Comparison of ENCODE assay signal across 8 cellular contexts in the genomic region with DNA sequence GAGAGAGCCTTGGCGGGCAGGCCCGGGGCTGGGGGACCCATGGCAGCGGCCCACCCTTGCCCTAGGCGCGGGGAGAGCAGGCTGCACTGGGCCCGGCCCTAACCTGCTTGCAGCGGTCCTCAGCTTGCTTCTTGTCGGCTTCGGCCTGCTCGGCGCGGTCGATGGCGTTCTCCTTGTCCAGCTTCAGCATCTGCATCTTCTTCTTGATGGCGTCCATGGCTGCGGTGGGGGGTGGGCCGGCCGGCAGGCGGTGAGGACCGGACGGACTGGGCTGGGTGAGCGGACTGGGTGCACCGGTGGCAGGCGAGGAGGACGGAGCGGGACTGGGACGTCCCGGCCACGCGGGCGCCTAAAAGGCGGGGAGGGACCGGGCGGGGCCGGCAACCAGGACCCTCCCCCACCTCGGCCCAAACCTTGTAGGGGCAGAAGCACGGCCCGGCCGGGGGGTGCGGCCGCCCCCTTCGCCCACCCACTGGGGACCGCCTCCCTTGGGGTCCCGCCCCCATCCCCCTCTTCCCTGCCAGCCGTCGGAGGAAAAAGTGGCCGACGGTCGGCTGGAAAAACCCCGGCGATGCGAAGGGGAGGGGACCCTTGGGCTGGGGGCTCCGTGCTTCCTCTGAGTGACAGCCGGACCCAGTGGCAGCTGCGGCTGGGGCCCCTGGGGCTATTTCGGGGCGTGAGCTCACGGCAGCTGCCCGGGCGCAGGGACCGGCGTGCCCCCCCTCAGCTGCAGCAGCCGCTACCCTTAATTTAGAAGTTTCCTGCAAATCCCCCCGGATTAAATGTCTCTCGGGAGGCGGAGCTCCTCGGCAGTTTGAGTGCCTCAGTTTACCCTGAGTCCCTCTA. TPM values are rescaled to one million over a fixed set of nuclear protein-coding genes. Genes with fewer than 3 reads are reported as not detected.
DNase-seq lines count a peak whose midpoint lies in the region; ATAC-seq, FAIRE-seq and TF ChIP-seq lines count a peak whose summit lies in the region.

Gene TPM2, minus strand, starts transcription at position 325 of the 846 bp plus-strand sequence. Its CDS starts 108 bp downstream, at position 217.

- H3K27ac ChIP-seq in pancreas: peak within 1 kb of the TSS; percentile 51 to 73 (median 60)

- 47 to 54% methylated on average over 59 to 67 of the region's 67 CpGs for WGBS in pancreas, 2 donors

- no peaks in the 10 kb centered on the region for H3K9me3 ChIP-seq in pancreas

- DNase-seq in activated CD4-positive, alpha-beta T cell treated with anti-CD3 and anti-CD28 coated beads, Interleukin-2, amount 10 ng/mL, durations not matched to agents 7 days and 5 days: no peak
- no peak for DNase-seq in activated CD4-positive, alpha-beta T cell treated with anti-CD3 and anti-CD28 coated beads, Interleukin-2, amount 50 U/mL, for 48 hours
- DNase-seq in Right ventricle myocardium inferior (ENCODE audit: missing footprints) (peak; percentile 78), pancreas (peak in 3 of 6 donors; percentile 17 to 75 (median 65))
- DNase-seq in activated effector memory CD4-positive, alpha-beta T cell treated with Interleukin-2 at 50 U/mL for 16 hours: no peak

- H3K36me3 ChIP-seq in pancreas: no peaks in the 10 kb centered on the region

- CTCF ChIA-PET in activated CD4-positive, alpha-beta T cell treated with anti-CD3 and anti-CD28 coated beads, Interleukin-2, amount 10 ng/mL, durations not matched to agents 7 days and 5 days (lab: Charles Lee): interaction anchor here (1.1 to 2.6 kb wide), 4 partner anchors 16 to 43 kb away, joined by 3 to 10 read pairs (median 4); no protein-coding TSS in a partner anchor

- peaks cover 0 to 4% (median 4%) of the 10 kb centered on the region in 3 donors for H3K4me1 ChIP-seq in pancreas

- no peaks in the 10 kb centered on the region for H3K27me3 Mint-ChIP-seq in activated CD4-positive, alpha-beta T cell treated with anti-CD3 and anti-CD28 coated beads, Interleukin-2, amount 10 ng/mL, durations not matched to agents 7 days and 5 days
- no peaks in the 10 kb centered on the region for H3K27me3 Mint-ChIP-seq in activated T-helper 17 cell treated with anti-CD3 and anti-CD28 coated beads, Interleukin-2, amount 50 U/mL, for 72 hours

- H3K27ac Mint-ChIP-seq in activated CD4-positive, alpha-beta T cell treated with anti-CD3 and anti-CD28 coated beads, Interleukin-2, amount 10 ng/mL, durations not matched to agents 7 days and 5 days: peak within 1 kb of the TSS; percentile 64
- peak within 1 kb of the TSS; percentile 80 for H3K27ac Mint-ChIP-seq in activated T-helper 17 cell treated with anti-CD3 and anti-CD28 coated beads, Interleukin-2, amount 50 U/mL, for 72 hours

- peaks cover 22% of the 10 kb centered on the region for H3K4me1 Mint-ChIP-seq in activated CD4-positive, alpha-beta T cell treated with anti-CD3 and anti-CD28 coated beads, Interleukin-2, amount 10 ng/mL, durations not matched to agents 7 days and 5 days
- peaks cover 15% of the 10 kb centered on the region for H3K4me1 Mint-ChIP-seq in activated T-helper 17 cell treated with anti-CD3 and anti-CD28 coated beads, Interleukin-2, amount 50 U/mL, for 72 hours

- H3K4me3 ChIP-seq in pancreas: peak within 1 kb of the TSS; percentile 30 to 66 (median 58)

- H3K36me3 Mint-ChIP-seq in activated CD4-positive, alpha-beta T cell treated with anti-CD3 and anti-CD28 coated beads, Interleukin-2, amount 10 ng/mL, durations not matched to agents 7 days and 5 days (ENCODE audit: low read depth): no peaks in the 10 kb centered on the region
- no peaks in the 10 kb centered on the region for H3K36me3 Mint-ChIP-seq in activated T-helper 17 cell treated with anti-CD3 and anti-CD28 coated beads, Interleukin-2, amount 50 U/mL, for 72 hours (ENCODE audit: low read depth)

- POLR2A ChIA-PET in activated CD4-positive, alpha-beta T cell treated with anti-CD3 and anti-CD28 coated beads, Interleukin-2, amount 10 ng/mL, durations not matched to agents 7 days and 5 days (lab: Charles Lee): no interaction called here

- no peaks in the 10 kb centered on the region for H3K27me3 ChIP-seq in pancreas

- no peak for ATAC-seq in activated T-helper 17 cell treated with anti-CD3 and anti-CD28 coated beads, Interleukin-2, amount 50 U/mL, for 72 hours (replicated peaks)
- ATAC-seq in Right ventricle myocardium inferior (peak; percentile 77), pancreas (peak in 3 of 4 donors; percentile 13 to 23 (median 22)), GM21390 (IDR thresholded peaks at IDR 0.05; ENCODE audit: unreplicated experiment) (no peak), GM18517 (IDR thresholded peaks at IDR 0.05; ENCODE audit: unreplicated experiment) (no peak)

- no peak for FAIRE-seq in pancreas (lab: Jason Lieb, UNC)

- no peak for TF ChIP-seq CTCF in pancreas (IDR thresholded peaks at IDR 0.05)

- peak within 1 kb of the TSS; percentile 79 for H3K4me3 Mint-ChIP-seq in activated CD4-positive, alpha-beta T cell treated with anti-CD3 and anti-CD28 coated beads, Interleukin-2, amount 10 ng/mL, durations not matched to agents 7 days and 5 days
- peak within 1 kb of the TSS; percentile 73 for H3K4me3 Mint-ChIP-seq in activated T-helper 17 cell treated with anti-CD3 and anti-CD28 coated beads, Interleukin-2, amount 50 U/mL, for 72 hours

- intact Hi-C loops in Right ventricle myocardium inferior (cut with DNase I) (loop anchor here (2.0 to 5.0 kb wide), 2 partner anchors 29 to 37 kb away; no protein-coding TSS in a partner anchor), pancreas (cut with DNase I) (no loop called here)

- H3K9me3 Mint-ChIP-seq in activated CD4-positive, alpha-beta T cell treated with anti-CD3 and anti-CD28 coated beads, Interleukin-2, amount 10 ng/mL, durations not matched to agents 7 days and 5 days: no peaks in the 10 kb centered on the region
- no peaks in the 10 kb centered on the region for H3K9me3 Mint-ChIP-seq in activated T-helper 17 cell treated with anti-CD3 and anti-CD28 coated beads, Interleukin-2, amount 50 U/mL, for 72 hours

RNA-seq across cellular contexts. Expression of gene TPM2, which starts in this region (rescaled TPM):
- total RNA-seq in activated CD4-positive, alpha-beta T cell treated with anti-CD3 and anti-CD28 coated beads, Interleukin-2, amount 10 ng/mL, durations not matched to agents 7 days and 5 days: 10 to 100 TPM; 13.1 to 13.4 TPM
- total RNA-seq in activated T-helper 17 cell treated with anti-CD3 and anti-CD28 coated beads, Interleukin-2, amount 50 U/mL, for 72 hours: 1 to 10 TPM; 4.1 to 6.2 TPM
- total RNA-seq in Right ventricle myocardium inferior (1,163 TPM), pancreas (10 to 100 TPM; 11.3 to 52.8 (median 22.6) TPM)
- 100 to 1,000 TPM; 204 to 227 TPM for polyA plus RNA-seq in pancreas

Comparison
In these comparisons a context has a peak if more than half of its experiments do, and no peak if none do; other contexts are left out.
1. RNA of gene TPM2 (total RNA-seq): 1,163 TPM in Right ventricle myocardium inferior (single experiment); 11.3 to 52.8 TPM in pancreas, 13.1 to 13.4 TPM in activated CD4-positive, alpha-beta T cell treated with anti-CD3 and anti-CD28 coated beads, Interleukin-2, amount 10 ng/mL, durations not matched to agents 7 days and 5 days and 4.1 to 6.2 TPM in activated T-helper 17 cell treated with anti-CD3 and anti-CD28 coated beads, Interleukin-2, amount 50 U/mL, for 72 hours; every median in the first group is over 10 times any median in the second.
2. ATAC-seq: peak in Right ventricle myocardium inferior (single experiment) and pancreas (3 of 4); none in activated T-helper 17 cell treated with anti-CD3 and anti-CD28 coated beads, Interleukin-2, amount 50 U/mL, for 72 hours (single experiment), GM21390 (single experiment) and GM18517 (single experiment).